In genomic region chr19:39430675-39431593, GRCh38 we compare ENCODE assay signal across 1 cellular context.
A peak's percentile ranks its signal among the peaks of the same experiment; 100 is the strongest.
TF ChIP-seq lines count a peak whose summit lies in the region.

No MANE protein-coding gene starts in this region.

TF ChIP-seq in HepG2, 621 proteins besides CTCF, POLR2A, EP300 and RAD21 (continued from another document):
- TF ChIP-seq ZNF18 (CRISPR knock-in tag; IDR thresholded peaks at IDR 0.05; ENCODE audit: insufficient replicate concordance) (no peak), SUZ12 (IDR thresholded peaks at IDR 0.05; ENCODE audit: low read depth, low read length) (no peak), SRSF9 (IDR thresholded peaks at IDR 0.05; ENCODE audit: borderline replicate concordance, insufficient read depth, low read depth, low read length, poor library complexity, severe bottlenecking) (no peak), CREB1 (IDR thresholded peaks at IDR 0.05) (peak; percentile 80), CREB1 (CRISPR knock-in tag; IDR thresholded peaks at IDR 0.05) (peak; percentile 59; the same call in 1 of the 2 replicates), ZNF605 (CRISPR knock-in tag; IDR thresholded peaks at IDR 0.05) (no peak), TMF1 (CRISPR knock-in tag; IDR thresholded peaks at IDR 0.05; ENCODE audit: low read depth) (no peak), MIXL1 (CRISPR knock-in tag; IDR thresholded peaks at IDR 0.05) (no peak), CEBPB (IDR thresholded peaks at IDR 0.05; ENCODE audit: borderline replicate concordance, low read depth, low read length) (peak; percentile 41; the same call in 1 of the 2 replicates), ZNF629 (CRISPR knock-in tag; conservative IDR thresholded peaks at IDR 0.05) (no peak), HBP1 (CRISPR knock-in tag; IDR thresholded peaks at IDR 0.05; ENCODE audit: low read depth) (no peak), ARHGAP35 (CRISPR knock-in tag; IDR thresholded peaks at IDR 0.05; ENCODE audit: borderline replicate concordance) (no peak), TBX2 (CRISPR knock-in tag; IDR thresholded peaks at IDR 0.05; ENCODE audit: borderline replicate concordance) (no peak), NBN (conservative IDR thresholded peaks at IDR 0.05) (no peak), ZNF253 (CRISPR knock-in tag; IDR thresholded peaks at IDR 0.05; ENCODE audit: borderline replicate concordance) (no peak), HOXA9 (CRISPR knock-in tag; IDR thresholded peaks at IDR 0.05; ENCODE audit: borderline replicate concordance) (no peak), ZGPAT (CRISPR knock-in tag; IDR thresholded peaks at IDR 0.05) (no peak), NFIB (CRISPR knock-in tag; IDR thresholded peaks at IDR 0.05; ENCODE audit: borderline replicate concordance) (no peak), IKZF4 (CRISPR knock-in tag; IDR thresholded peaks at IDR 0.05; ENCODE audit: borderline replicate concordance, low read depth, not compliant biosample characterization) (no peak), ZNF670 (CRISPR knock-in tag; IDR thresholded peaks at IDR 0.05; ENCODE audit: borderline replicate concordance) (no peak), ZNF350 (CRISPR knock-in tag; IDR thresholded peaks at IDR 0.05; ENCODE audit: borderline replicate concordance, low read depth) (0 out of 2 replicates have a peak, but pooled peaks have one; percentile 47), GTF3A (CRISPR knock-in tag; conservative IDR thresholded peaks at IDR 0.05) (no peak), NPAS2 (CRISPR knock-in tag; IDR thresholded peaks at IDR 0.05; ENCODE audit: borderline replicate concordance) (no peak), HIVEP1 (CRISPR knock-in tag; IDR thresholded peaks at IDR 0.05) (no peak), ZNF672 (CRISPR knock-in tag; IDR thresholded peaks at IDR 0.05) (no peak), ZNF652 (CRISPR knock-in tag; IDR thresholded peaks at IDR 0.05; ENCODE audit: borderline replicate concordance, low read depth) (no peak), FOSL2 (CRISPR knock-in tag; IDR thresholded peaks at IDR 0.05) (peak; percentile 88), ARID2 (CRISPR knock-in tag; IDR thresholded peaks at IDR 0.05; ENCODE audit: borderline replicate concordance) (no peak), ZNF44 (CRISPR knock-in tag; IDR thresholded peaks at IDR 0.05) (no peak), TAF15 (IDR thresholded peaks at IDR 0.05; ENCODE audit: low read depth, low read length, poor library complexity, severe bottlenecking) (no peak), SMAD3 (CRISPR knock-in tag; IDR thresholded peaks at IDR 0.05) (no peak), ZMAT3 (CRISPR knock-in tag; conservative IDR thresholded peaks at IDR 0.05) (no peak), NR2C2 (CRISPR knock-in tag; IDR thresholded peaks at IDR 0.05; ENCODE audit: borderline replicate concordance) (no peak), SP140L (CRISPR knock-in tag; IDR thresholded peaks at IDR 0.05; ENCODE audit: borderline replicate concordance) (no peak), ZNF619 (CRISPR knock-in tag; IDR thresholded peaks at IDR 0.05) (no peak), GATAD2A (CRISPR knock-in tag; IDR thresholded peaks at IDR 0.05) (no peak)
- TF ChIP-seq, protein P1, sequence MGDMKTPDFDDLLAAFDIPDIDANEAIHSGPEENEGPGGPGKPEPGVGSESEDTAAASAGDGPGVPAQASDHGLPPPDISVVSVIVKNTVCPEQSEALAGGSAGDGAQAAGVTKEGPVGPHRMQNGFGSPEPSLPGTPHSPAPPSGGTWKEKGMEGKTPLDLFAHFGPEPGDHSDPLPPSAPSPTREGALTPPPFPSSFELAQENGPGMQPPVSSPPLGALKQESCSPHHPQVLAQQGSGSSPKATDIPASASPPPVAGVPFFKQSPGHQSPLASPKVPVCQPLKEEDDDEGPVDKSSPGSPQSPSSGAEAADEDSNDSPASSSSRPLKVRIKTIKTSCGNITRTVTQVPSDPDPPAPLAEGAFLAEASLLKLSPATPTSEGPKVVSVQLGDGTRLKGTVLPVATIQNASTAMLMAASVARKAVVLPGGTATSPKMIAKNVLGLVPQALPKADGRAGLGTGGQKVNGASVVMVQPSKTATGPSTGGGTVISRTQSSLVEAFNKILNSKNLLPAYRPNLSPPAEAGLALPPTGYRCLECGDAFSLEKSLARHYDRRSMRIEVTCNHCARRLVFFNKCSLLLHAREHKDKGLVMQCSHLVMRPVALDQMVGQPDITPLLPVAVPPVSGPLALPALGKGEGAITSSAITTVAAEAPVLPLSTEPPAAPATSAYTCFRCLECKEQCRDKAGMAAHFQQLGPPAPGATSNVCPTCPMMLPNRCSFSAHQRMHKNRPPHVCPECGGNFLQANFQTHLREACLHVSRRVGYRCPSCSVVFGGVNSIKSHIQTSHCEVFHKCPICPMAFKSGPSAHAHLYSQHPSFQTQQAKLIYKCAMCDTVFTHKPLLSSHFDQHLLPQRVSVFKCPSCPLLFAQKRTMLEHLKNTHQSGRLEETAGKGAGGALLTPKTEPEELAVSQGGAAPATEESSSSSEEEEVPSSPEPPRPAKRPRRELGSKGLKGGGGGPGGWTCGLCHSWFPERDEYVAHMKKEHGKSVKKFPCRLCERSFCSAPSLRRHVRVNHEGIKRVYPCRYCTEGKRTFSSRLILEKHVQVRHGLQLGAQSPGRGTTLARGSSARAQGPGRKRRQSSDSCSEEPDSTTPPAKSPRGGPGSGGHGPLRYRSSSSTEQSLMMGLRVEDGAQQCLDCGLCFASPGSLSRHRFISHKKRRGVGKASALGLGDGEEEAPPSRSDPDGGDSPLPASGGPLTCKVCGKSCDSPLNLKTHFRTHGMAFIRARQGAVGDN (CRISPR knock-in tag; IDR thresholded peaks at IDR 0.05) = peak; percentile 24; the same call in 1 of the 2 replicates
- TF ChIP-seq, protein P2, sequence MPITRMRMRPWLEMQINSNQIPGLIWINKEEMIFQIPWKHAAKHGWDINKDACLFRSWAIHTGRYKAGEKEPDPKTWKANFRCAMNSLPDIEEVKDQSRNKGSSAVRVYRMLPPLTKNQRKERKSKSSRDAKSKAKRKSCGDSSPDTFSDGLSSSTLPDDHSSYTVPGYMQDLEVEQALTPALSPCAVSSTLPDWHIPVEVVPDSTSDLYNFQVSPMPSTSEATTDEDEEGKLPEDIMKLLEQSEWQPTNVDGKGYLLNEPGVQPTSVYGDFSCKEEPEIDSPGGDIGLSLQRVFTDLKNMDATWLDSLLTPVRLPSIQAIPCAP (CRISPR knock-in tag; IDR thresholded peaks at IDR 0.05; ENCODE audit: low read depth) = no peak
- TF ChIP-seq, protein P3, sequence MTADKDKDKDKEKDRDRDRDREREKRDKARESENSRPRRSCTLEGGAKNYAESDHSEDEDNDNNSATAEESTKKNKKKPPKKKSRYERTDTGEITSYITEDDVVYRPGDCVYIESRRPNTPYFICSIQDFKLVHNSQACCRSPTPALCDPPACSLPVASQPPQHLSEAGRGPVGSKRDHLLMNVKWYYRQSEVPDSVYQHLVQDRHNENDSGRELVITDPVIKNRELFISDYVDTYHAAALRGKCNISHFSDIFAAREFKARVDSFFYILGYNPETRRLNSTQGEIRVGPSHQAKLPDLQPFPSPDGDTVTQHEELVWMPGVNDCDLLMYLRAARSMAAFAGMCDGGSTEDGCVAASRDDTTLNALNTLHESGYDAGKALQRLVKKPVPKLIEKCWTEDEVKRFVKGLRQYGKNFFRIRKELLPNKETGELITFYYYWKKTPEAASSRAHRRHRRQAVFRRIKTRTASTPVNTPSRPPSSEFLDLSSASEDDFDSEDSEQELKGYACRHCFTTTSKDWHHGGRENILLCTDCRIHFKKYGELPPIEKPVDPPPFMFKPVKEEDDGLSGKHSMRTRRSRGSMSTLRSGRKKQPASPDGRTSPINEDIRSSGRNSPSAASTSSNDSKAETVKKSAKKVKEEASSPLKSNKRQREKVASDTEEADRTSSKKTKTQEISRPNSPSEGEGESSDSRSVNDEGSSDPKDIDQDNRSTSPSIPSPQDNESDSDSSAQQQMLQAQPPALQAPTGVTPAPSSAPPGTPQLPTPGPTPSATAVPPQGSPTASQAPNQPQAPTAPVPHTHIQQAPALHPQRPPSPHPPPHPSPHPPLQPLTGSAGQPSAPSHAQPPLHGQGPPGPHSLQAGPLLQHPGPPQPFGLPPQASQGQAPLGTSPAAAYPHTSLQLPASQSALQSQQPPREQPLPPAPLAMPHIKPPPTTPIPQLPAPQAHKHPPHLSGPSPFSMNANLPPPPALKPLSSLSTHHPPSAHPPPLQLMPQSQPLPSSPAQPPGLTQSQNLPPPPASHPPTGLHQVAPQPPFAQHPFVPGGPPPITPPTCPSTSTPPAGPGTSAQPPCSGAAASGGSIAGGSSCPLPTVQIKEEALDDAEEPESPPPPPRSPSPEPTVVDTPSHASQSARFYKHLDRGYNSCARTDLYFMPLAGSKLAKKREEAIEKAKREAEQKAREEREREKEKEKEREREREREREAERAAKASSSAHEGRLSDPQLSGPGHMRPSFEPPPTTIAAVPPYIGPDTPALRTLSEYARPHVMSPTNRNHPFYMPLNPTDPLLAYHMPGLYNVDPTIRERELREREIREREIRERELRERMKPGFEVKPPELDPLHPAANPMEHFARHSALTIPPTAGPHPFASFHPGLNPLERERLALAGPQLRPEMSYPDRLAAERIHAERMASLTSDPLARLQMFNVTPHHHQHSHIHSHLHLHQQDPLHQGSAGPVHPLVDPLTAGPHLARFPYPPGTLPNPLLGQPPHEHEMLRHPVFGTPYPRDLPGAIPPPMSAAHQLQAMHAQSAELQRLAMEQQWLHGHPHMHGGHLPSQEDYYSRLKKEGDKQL (CRISPR knock-in tag; IDR thresholded peaks at IDR 0.05; ENCODE audit: low read depth) = no peak
